In the genomic region with DNA sequence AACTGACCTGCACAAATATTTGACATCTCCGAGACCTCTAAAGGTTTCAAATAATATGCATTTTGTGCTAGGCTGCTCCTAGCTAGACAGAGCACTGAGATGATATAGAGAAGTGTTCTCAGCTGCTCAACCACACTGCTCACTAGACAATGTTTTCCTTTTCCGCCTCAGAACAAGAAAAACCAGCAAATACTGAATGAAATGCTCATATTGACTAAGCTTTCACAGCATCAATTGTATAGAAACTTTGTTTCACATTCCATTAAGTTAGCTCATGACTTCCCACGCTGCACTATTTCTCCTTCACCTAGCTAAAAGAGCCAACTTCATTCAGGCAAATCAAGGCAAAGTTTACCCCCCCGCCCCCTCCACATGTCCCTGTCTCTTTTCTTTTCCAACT, we compare ENCODE assay signal across 11 cellular contexts. TPM values are rescaled to one million over a fixed set of nuclear protein-coding genes. Genes with fewer than 3 reads are reported as not detected.
DNase-seq lines count a peak whose midpoint lies in the region; ATAC-seq and TF ChIP-seq lines count a peak whose summit lies in the region.
"Had no signal": no experiment of that assay in that cellular context is flagged by ENCODE, and none has a peak within 500 bp of the region (broad histone marks: within the 10 kb centered on the region; RNA-seq: fewer than 3 reads in every experiment).

No MANE protein-coding gene starts in this region.

- no peaks in the 10 kb centered on the region for H3K9me3 Mint-ChIP-seq in activated T-helper 2 cell treated with anti-CD3 and anti-CD28 coated beads, Interferon-gamma antibody, Interleukin-2, Interleukin-4, amounts not matched to agents 10 μg/mL and 5 μg/mL and 100 μg/mL, durations not matched to agents 14 hours and 24 hours and 36 hours
- H3K9me3 Mint-ChIP-seq in activated naive CD4-positive, alpha-beta T cell treated with anti-CD3 and anti-CD28 coated beads for 36 hours, result peaks cover 3% of the 10 kb centered on the region

- peaks cover 18% of the 10 kb centered on the region for H3K79me2 ChIP-seq in hepatocyte

- H4K20me1 ChIP-seq in hepatocyte (ENCODE audit: insufficient read depth, poor library complexity, severe bottlenecking), result peaks cover 5% of the 10 kb centered on the region

- no peaks in the 10 kb centered on the region for H3K9me3 ChIP-seq in hepatocyte (ENCODE audit: low read depth)
- H3K9me3 ChIP-seq: neutrophil had no signal

- no peak overlapping the region for H3K27ac Mint-ChIP-seq in activated T-helper 2 cell treated with anti-CD3 and anti-CD28 coated beads, Interferon-gamma antibody, Interleukin-2, Interleukin-4, amounts not matched to agents 10 μg/mL and 5 μg/mL and 100 μg/mL, durations not matched to agents 14 hours and 24 hours and 36 hours
- H3K27ac Mint-ChIP-seq in activated naive CD4-positive, alpha-beta T cell treated with anti-CD3 and anti-CD28 coated beads for 36 hours, result no peak overlapping the region

- peak; percentile 41 for ATAC-seq in GM19351 (IDR thresholded peaks at IDR 0.05; ENCODE audit: unreplicated experiment)
- no peak for ATAC-seq in GM21423 (IDR thresholded peaks at IDR 0.05; ENCODE audit: unreplicated experiment)
- ATAC-seq in HG03196 (IDR thresholded peaks at IDR 0.05; ENCODE audit: unreplicated experiment), result no peak

- peak; percentile 59 for DNase-seq in astrocyte of the spinal cord (ENCODE audit: low read depth, low spot score)
- DNase-seq in hepatocyte (ENCODE audit: low spot score), result no peak
- DNase-seq in renal cortical epithelial cell (ENCODE audit: low read depth), result peak; percentile 66
- no peak for DNase-seq in activated T-helper 2 cell treated with anti-CD3 and anti-CD28 coated beads, Interferon-gamma antibody, Interleukin-2, Interleukin-4, amounts not matched to agents 10 μg/mL and 5 μg/mL and 100 μg/mL, durations not matched to agents 14 hours and 24 hours and 36 hours (ENCODE audit: low spot score)
- no peak for DNase-seq in activated naive CD4-positive, alpha-beta T cell treated with anti-CD3 and anti-CD28 coated beads for 36 hours
- DNase-seq: activated CD8-positive, alpha-beta memory T cell treated with anti-CD3 and anti-CD28 coated beads, Interleukin-2, amount 50 U/mL, for 48 hours; effector memory CD4-positive, alpha-beta T cell had no signal

- H3K27ac ChIP-seq in hepatocyte, result peak overlapping the region; percentile 7
- H3K27ac ChIP-seq: neutrophil had no signal

- in situ Hi-C loops in astrocyte of the spinal cord (cut with HindIII; ENCODE audit: low sequenced_read_pairs), result no loop called here

- peak overlapping the region; percentile 68 for H3K4me3 ChIP-seq in astrocyte of the spinal cord (ENCODE audit: low read depth, low read length)
- H3K4me3 ChIP-seq in hepatocyte, result peak overlapping the region; percentile 28

- no peaks in the 10 kb centered on the region for H3K36me3 Mint-ChIP-seq in activated T-helper 2 cell treated with anti-CD3 and anti-CD28 coated beads, Interferon-gamma antibody, Interleukin-2, Interleukin-4, amounts not matched to agents 10 μg/mL and 5 μg/mL and 100 μg/mL, durations not matched to agents 14 hours and 24 hours and 36 hours (ENCODE audit: low read depth)
- no peaks in the 10 kb centered on the region for H3K36me3 Mint-ChIP-seq in activated naive CD4-positive, alpha-beta T cell treated with anti-CD3 and anti-CD28 coated beads for 36 hours (ENCODE audit: low read depth)

- CTCF ChIA-PET in activated naive CD4-positive, alpha-beta T cell treated with anti-CD3 and anti-CD28 coated beads for 36 hours (lab: Charles Lee), result no interaction called here

- H3K27me3 Mint-ChIP-seq in activated T-helper 2 cell treated with anti-CD3 and anti-CD28 coated beads, Interferon-gamma antibody, Interleukin-2, Interleukin-4, amounts not matched to agents 10 μg/mL and 5 μg/mL and 100 μg/mL, durations not matched to agents 14 hours and 24 hours and 36 hours (ENCODE audit: low read depth), result peaks cover 2% of the 10 kb centered on the region
- peaks cover 18% of the 10 kb centered on the region for H3K27me3 Mint-ChIP-seq in activated naive CD4-positive, alpha-beta T cell treated with anti-CD3 and anti-CD28 coated beads for 36 hours (ENCODE audit: low read depth)

- WGBS in hepatocyte (ENCODE audit: low lambda C conversion rate, missing lambda C conversion rate), result 24% methylated on average over 4 of the region's 4 CpGs

- no peaks in the 10 kb centered on the region for H3K9me2 ChIP-seq in hepatocyte (replicated peaks; ENCODE audit: insufficient read depth)

- H3K27me3 ChIP-seq in hepatocyte, result peaks cover 25% of the 10 kb centered on the region

- no peaks in the 10 kb centered on the region for H3K36me3 ChIP-seq in hepatocyte (replicated peaks; ENCODE audit: insufficient read depth, low read depth)
- H3K36me3 ChIP-seq: neutrophil had no signal

- H3K4me1 ChIP-seq in hepatocyte (ENCODE audit: insufficient read depth), result no peaks in the 10 kb centered on the region

- peak overlapping the region; percentile 80 for H3K4me2 ChIP-seq in hepatocyte

- intact Hi-C loops in activated T-helper 2 cell treated with anti-CD3 and anti-CD28 coated beads, Interferon-gamma antibody, Interleukin-2, Interleukin-4, amounts not matched to agents 10 μg/mL and 5 μg/mL and 100 μg/mL, durations not matched to agents 14 hours and 24 hours and 36 hours (cut with micrococcal nuclease), result no loop called here
- intact Hi-C loops in activated naive CD4-positive, alpha-beta T cell treated with anti-CD3 and anti-CD28 coated beads for 36 hours (cut with micrococcal nuclease), result no loop called here

- no peaks in the 10 kb centered on the region for H3K4me1 Mint-ChIP-seq in activated T-helper 2 cell treated with anti-CD3 and anti-CD28 coated beads, Interferon-gamma antibody, Interleukin-2, Interleukin-4, amounts not matched to agents 10 μg/mL and 5 μg/mL and 100 μg/mL, durations not matched to agents 14 hours and 24 hours and 36 hours (ENCODE audit: low read depth)
- H3K4me1 Mint-ChIP-seq in activated naive CD4-positive, alpha-beta T cell treated with anti-CD3 and anti-CD28 coated beads for 36 hours (ENCODE audit: low read depth), result no peaks in the 10 kb centered on the region

- H2AFZ ChIP-seq in hepatocyte, result peak overlapping the region; percentile 49

- no peak for TF ChIP-seq CTCF in astrocyte of the spinal cord (IDR thresholded peaks at IDR 0.05; ENCODE audit: low read depth, low read length)
- TF ChIP-seq CTCF in hepatocyte (IDR thresholded peaks at IDR 0.05; ENCODE audit: poor library complexity), result no peak

- no peak overlapping the region for H3K4me3 Mint-ChIP-seq in activated T-helper 2 cell treated with anti-CD3 and anti-CD28 coated beads, Interferon-gamma antibody, Interleukin-2, Interleukin-4, amounts not matched to agents 10 μg/mL and 5 μg/mL and 100 μg/mL, durations not matched to agents 14 hours and 24 hours and 36 hours (ENCODE audit: low read depth)
- H3K4me3 Mint-ChIP-seq in activated naive CD4-positive, alpha-beta T cell treated with anti-CD3 and anti-CD28 coated beads for 36 hours, result no peak overlapping the region

RNA-seq across cellular contexts. Expression of gene ZNF385D, which starts 0.7 kb away (rescaled TPM):
- total RNA-seq in hepatocyte, result 2.9 and 4.9 TPM in 2 replicates
- polyA plus RNA-seq in hepatocyte, result 7.4 and 8.5 TPM in 2 replicates
- total RNA-seq in renal cortical epithelial cell, result 1.0 TPM in 1 of 2 replicates, not detected in the other
- total RNA-seq in activated T-helper 2 cell treated with anti-CD3 and anti-CD28 coated beads, Interferon-gamma antibody, Interleukin-2, Interleukin-4, amounts not matched to agents 10 μg/mL and 5 μg/mL and 100 μg/mL, durations not matched to agents 14 hours and 24 hours and 36 hours, result not detected in 2 replicates
- not detected for total RNA-seq in activated naive CD4-positive, alpha-beta T cell treated with anti-CD3 and anti-CD28 coated beads for 36 hours

Comparison
In these comparisons a context has a peak if more than half of its experiments do, and no peak if none do; other contexts are left out.
1. DNase-seq: peak in astrocyte of the spinal cord (single experiment) and renal cortical epithelial cell (single experiment); none in hepatocyte (single experiment), activated T-helper 2 cell treated with anti-CD3 and anti-CD28 coated beads, Interferon-gamma antibody, Interleukin-2, Interleukin-4, amounts not matched to agents 10 μg/mL and 5 μg/mL and 100 μg/mL, durations not matched to agents 14 hours and 24 hours and 36 hours (single experiment) and activated naive CD4-positive, alpha-beta T cell treated with anti-CD3 and anti-CD28 coated beads for 36 hours (single experiment).